ENCODE assay signal across 9 cellular contexts in genomic region chr2:73907840-73908452, GRCh38. TPM values are rescaled to one million over a fixed set of nuclear protein-coding genes. Genes with fewer than 3 reads are reported as not detected.
DNase-seq lines count a peak whose midpoint lies in the region; ATAC-seq and TF ChIP-seq lines count a peak whose summit lies in the region.
"Had no signal": no experiment of that assay in that cellular context is flagged by ENCODE, and none has a peak within 500 bp of the region (broad histone marks: within the 10 kb centered on the region; RNA-seq: fewer than 3 reads in every experiment).

No MANE protein-coding gene starts in this region.

- intact Hi-C loops in activated CD4-positive, alpha-beta T cell treated with anti-CD3 and anti-CD28 coated beads for 36 hours (cut with DNase I, micrococcal nuclease): loop anchor here (1.0 to 10.0 kb wide), 3 partner anchors 79 to 239 kb away; partner anchors contain the start of gene BOLA3 (in 1 of the 2)

- H3K4me3 ChIP-seq in AG04450 (ENCODE audit: low read depth, low read length): no peak overlapping the region
- H3K4me3 ChIP-seq in epithelial cell of esophagus (ENCODE audit: low read length): no peak overlapping the region
- H3K4me3 ChIP-seq: vagina had no signal

- CTCF ChIA-PET in AG04450 (lab: Charles Lee): interaction anchor here (0.6 to 1.2 kb wide), 4 partner anchors 81 to 426 kb away, joined by 3 to 4 read pairs (median 4); no protein-coding TSS in a partner anchor
- CTCF ChIA-PET in activated CD4-positive, alpha-beta T cell treated with anti-CD3 and anti-CD28 coated beads for 36 hours (lab: Charles Lee): interaction anchor here (0.6 to 1.3 kb wide), 12 partner anchors 16 to 342 kb away, joined by 3 to 9 read pairs (median 4); partner anchors contain the start of gene BOLA3

- TF ChIP-seq CTCF in AG04450 (IDR thresholded peaks at IDR 0.05; ENCODE audit: low read depth, low read length): 0 out of 2 replicates have a peak, but pooled peaks have one; percentile 5
- peak; percentile 21 for TF ChIP-seq CTCF in epithelial cell of esophagus (IDR thresholded peaks at IDR 0.05; ENCODE audit: insufficient read depth, low read depth, low read length, missing control alignments)

- DNase-seq in AG04450 (ENCODE audit: low read depth, low spot score) (no peak), NCI-H187 (lab: John Stamatoyannopoulos, UW) (peak; percentile 51 to 70), epithelial cell of esophagus (ENCODE audit: low read depth) (peak; percentile 43), renal cortical epithelial cell (ENCODE audit: low read depth) (peak; percentile 36), GOT3 (lab: John Stamatoyannopoulos, UW) (no peak)
- peak; percentile 77 for DNase-seq in activated CD4-positive, alpha-beta T cell treated with anti-CD3 and anti-CD28 coated beads for 36 hours

- H3K27ac ChIP-seq in AG04450 (ENCODE audit: low read depth, low read length): no peak overlapping the region
- H3K27ac ChIP-seq: vagina had no signal

- H3K36me3 Mint-ChIP-seq in activated CD4-positive, alpha-beta T cell treated with anti-CD3 and anti-CD28 coated beads for 36 hours (ENCODE audit: low read depth): no peaks in the 10 kb centered on the region

- H3K4me1 Mint-ChIP-seq in activated CD4-positive, alpha-beta T cell treated with anti-CD3 and anti-CD28 coated beads for 36 hours: peaks cover 7% of the 10 kb centered on the region

- H3K27ac Mint-ChIP-seq in activated CD4-positive, alpha-beta T cell treated with anti-CD3 and anti-CD28 coated beads for 36 hours: no peak overlapping the region

- ATAC-seq in GM19023 (IDR thresholded peaks at IDR 0.05; ENCODE audit: unreplicated experiment) (peak; percentile 84), GM18517 (IDR thresholded peaks at IDR 0.05; ENCODE audit: unreplicated experiment) (no peak)
- peak; percentile 96 for ATAC-seq in activated CD4-positive, alpha-beta T cell treated with anti-CD3 and anti-CD28 coated beads for 36 hours

- H3K27me3 ChIP-seq in AG04450 (ENCODE audit: control insufficient read depth, insufficient read depth, low read length): no peaks in the 10 kb centered on the region
- H3K27me3 ChIP-seq: vagina had no signal

- no peaks in the 10 kb centered on the region for H3K27me3 Mint-ChIP-seq in activated CD4-positive, alpha-beta T cell treated with anti-CD3 and anti-CD28 coated beads for 36 hours

- no peaks in the 10 kb centered on the region for H3K9me3 ChIP-seq in AG04450 (ENCODE audit: control insufficient read depth, insufficient read depth, low read length)
- H3K9me3 ChIP-seq: vagina had no signal

- no peak overlapping the region for H3K4me3 Mint-ChIP-seq in activated CD4-positive, alpha-beta T cell treated with anti-CD3 and anti-CD28 coated beads for 36 hours

- H3K9me3 Mint-ChIP-seq in activated CD4-positive, alpha-beta T cell treated with anti-CD3 and anti-CD28 coated beads for 36 hours (ENCODE audit: low read depth): no peaks in the 10 kb centered on the region

- POLR2A ChIA-PET in AG04450 (lab: Yijun Ruan, JAX): interaction anchor here (0.6 to 1.1 kb wide), 3 partner anchors 14 to 213 kb away, joined by 3 to 4 read pairs (median 3); no protein-coding TSS in a partner anchor
- POLR2A ChIA-PET in activated CD4-positive, alpha-beta T cell treated with anti-CD3 and anti-CD28 coated beads for 36 hours (lab: Charles Lee): no interaction called here

RNA-seq across cellular contexts. Expression of gene ACTG2, which starts 15.1 kb away (rescaled TPM):
- 641 and 956 TPM in 2 replicates for polyA plus RNA-seq in AG04450 (2011; rRNA removed)
- 1,663 and 2,074 TPM in 2 replicates for polyA minus RNA-seq in AG04450 (2011; rRNA and poly(A)+ RNA removed)
- total RNA-seq in activated CD4-positive, alpha-beta T cell treated with anti-CD3 and anti-CD28 coated beads for 36 hours: under 1 TPM in 1 of 2 experiments, not detected in 1; 0.14 TPM
- total RNA-seq in renal cortical epithelial cell: 0.15 TPM in 1 of 2 replicates, not detected in the other

RNA-seq across cellular contexts. Expression of gene DGUOK, which starts 18.7 kb away (rescaled TPM):
- 101 TPM in 2 replicates for polyA plus RNA-seq in AG04450 (2011; rRNA removed)
- polyA minus RNA-seq in AG04450 (2011; rRNA and poly(A)+ RNA removed): 22.3 and 22.4 TPM in 2 replicates
- total RNA-seq in activated CD4-positive, alpha-beta T cell treated with anti-CD3 and anti-CD28 coated beads for 36 hours: 100 to 1,000 TPM in 1 of 2 experiments, 10 to 100 TPM in 1; 97.6 to 119 TPM
- 26.9 and 71.4 TPM in 2 replicates for total RNA-seq in renal cortical epithelial cell

Comparison
In these comparisons a context has a peak if more than half of its experiments do, and no peak if none do; other contexts are left out.
1. DNase-seq: peak in NCI-H187 (2 of 2), activated CD4-positive, alpha-beta T cell treated with anti-CD3 and anti-CD28 coated beads for 36 hours (single experiment), epithelial cell of esophagus (single experiment) and renal cortical epithelial cell (single experiment); none in AG04450 (single experiment) and GOT3 (single experiment).